ENCODE assay signal across 8 cellular contexts in genomic region chr3:66997560-66998074, GRCh38. TPM values are rescaled to one million over a fixed set of nuclear protein-coding genes. Genes with fewer than 3 reads are reported as not detected.
DNase-seq lines count a peak whose midpoint lies in the region; ATAC-seq and TF ChIP-seq lines count a peak whose summit lies in the region.

No MANE protein-coding gene starts in this region.

- peak; percentile 32 for DNase-seq in activated CD4-positive, alpha-beta T cell treated with anti-CD3 and anti-CD28 coated beads for 36 hours
- no peak for DNase-seq in activated CD4-positive, alpha-beta T cell treated with anti-CD3 and anti-CD28 coated beads for 1 hour
- DNase-seq in foreskin keratinocyte (no peak), NCI-H2081 treated with DMSO at 0.1 percent for 48 hours (lab: John Stamatoyannopoulos, UW) (no peak), HuH-7.5 (ENCODE audit: low spot score) (no peak)

- H3K9me3 Mint-ChIP-seq in activated CD4-positive, alpha-beta T cell treated with anti-CD3 and anti-CD28 coated beads for 36 hours (ENCODE audit: low read depth) = no peaks in the 10 kb centered on the region

- H3K36me3 Mint-ChIP-seq in activated CD4-positive, alpha-beta T cell treated with anti-CD3 and anti-CD28 coated beads for 36 hours (ENCODE audit: low read depth) = peaks cover 7% of the 10 kb centered on the region

- peaks cover 9% of the 10 kb centered on the region for H3K4me1 ChIP-seq in foreskin keratinocyte

- H3K4me3 Mint-ChIP-seq in activated CD4-positive, alpha-beta T cell treated with anti-CD3 and anti-CD28 coated beads for 36 hours = peak overlapping the region; percentile 88

- H3K27ac Mint-ChIP-seq in activated CD4-positive, alpha-beta T cell treated with anti-CD3 and anti-CD28 coated beads for 36 hours = peak overlapping the region; percentile 58

- H3K4me1 Mint-ChIP-seq in activated CD4-positive, alpha-beta T cell treated with anti-CD3 and anti-CD28 coated beads for 36 hours = peaks cover 27% of the 10 kb centered on the region

- peak overlapping the region; percentile 71 for H3K4me3 ChIP-seq in WI38 (ENCODE audit: low read depth, low read length)
- peak overlapping the region; percentile 22 to 99 (median 84) for H3K4me3 ChIP-seq in skin epidermis

- POLR2A ChIA-PET in activated CD4-positive, alpha-beta T cell treated with anti-CD3 and anti-CD28 coated beads for 36 hours (lab: Charles Lee) = interaction anchor here (0.8 to 1.4 kb wide), 3 partner anchors 11 to 657 kb away, joined by 5 to 7 read pairs (median 7); partner anchors contain the start of gene SUCLG2

- H3K27me3 Mint-ChIP-seq in activated CD4-positive, alpha-beta T cell treated with anti-CD3 and anti-CD28 coated beads for 36 hours = peaks cover 12% of the 10 kb centered on the region

- intact Hi-C loops in activated CD4-positive, alpha-beta T cell treated with anti-CD3 and anti-CD28 coated beads for 36 hours (cut with DNase I, micrococcal nuclease) = loop anchor here (1.0 to 5.0 kb wide), 11 partner anchors 25 to 1252 kb away; partner anchors contain the start of genes LRIG1 (in 1 of the 2), SLC25A26 (in 1 of the 2) and SUCLG2 (in 1 of the 2)

- CTCF ChIA-PET in activated CD4-positive, alpha-beta T cell treated with anti-CD3 and anti-CD28 coated beads for 36 hours (lab: Charles Lee) = interaction anchor here (0.6 to 3.1 kb wide), 10 partner anchors 10 to 1990 kb away, joined by 3 to 26 read pairs (median 3); no protein-coding TSS in a partner anchor

- peaks cover 25% of the 10 kb centered on the region for H3K27me3 ChIP-seq in foreskin keratinocyte

- ATAC-seq in activated CD4-positive, alpha-beta T cell treated with anti-CD3 and anti-CD28 coated beads for 36 hours = no peak
- ATAC-seq in foreskin keratinocyte = peak; percentile 15
- no peak for ATAC-seq in HG02840 (IDR thresholded peaks at IDR 0.05; ENCODE audit: low FRiP score, unreplicated experiment)

- H3K27ac ChIP-seq in foreskin keratinocyte (peak overlapping the region; percentile 3), skin epidermis (peak overlapping the region in 1 of 21 experiments; percentile 42)

- TF ChIP-seq CTCF in WI38 (IDR thresholded peaks at IDR 0.05; ENCODE audit: low read depth, low read length) (no peak), foreskin keratinocyte (conservative IDR thresholded peaks at IDR 0.05) (no peak)

RNA-seq across cellular contexts. Expression of gene KBTBD8, which starts 0.5 kb away (rescaled TPM):
- 1 to 10 TPM; 8.3 to 9.2 TPM for total RNA-seq in activated CD4-positive, alpha-beta T cell treated with anti-CD3 and anti-CD28 coated beads for 36 hours
- total RNA-seq in foreskin keratinocyte = 4.4 and 4.5 TPM in 2 replicates
- 0.75 and 1.0 TPM in 2 replicates for polyA plus RNA-seq in foreskin keratinocyte
